In genomic region chr22:38674888-38675287, GRCh38 we compare ENCODE assay signal across 18 cellular contexts. TPM values are rescaled to one million over a fixed set of nuclear protein-coding genes. Genes with fewer than 3 reads are reported as not detected.
DNase-seq lines count a peak whose midpoint lies in the region; ATAC-seq and TF ChIP-seq lines count a peak whose summit lies in the region.
"Had no signal": no experiment of that assay in that cellular context is flagged by ENCODE, and none has a peak within 500 bp of the region (broad histone marks: within the 10 kb centered on the region; RNA-seq: fewer than 3 reads in every experiment).

No MANE protein-coding gene starts in this region.

- no peak for TF ChIP-seq CTCF in progenitor cell of endocrine pancreas (IDR thresholded peaks at IDR 0.05; ENCODE audit: unreplicated experiment)

- ATAC-seq in left ventricle myocardium superior (peak; percentile 28), Right ventricle myocardium inferior (no peak), HG03342 (IDR thresholded peaks at IDR 0.05; ENCODE audit: unreplicated experiment) (no peak)

- H3K4me3 Mint-ChIP-seq in progenitor cell of endocrine pancreas (ENCODE audit: low read depth): no peak overlapping the region
- H3K4me3 Mint-ChIP-seq: CD4-positive, alpha-beta T cell; HFFc6; IgD-negative memory B cell had no signal

- H3K9me3 Mint-ChIP-seq in progenitor cell of endocrine pancreas (ENCODE audit: low read depth): no peaks in the 10 kb centered on the region
- H3K9me3 Mint-ChIP-seq: CD4-positive, alpha-beta T cell; HFFc6; IgD-negative memory B cell had no signal

- H3K27me3 Mint-ChIP-seq in progenitor cell of endocrine pancreas: no peaks in the 10 kb centered on the region
- H3K27me3 Mint-ChIP-seq: CD4-positive, alpha-beta T cell; IgD-negative memory B cell had no signal

- intact Hi-C loops in left ventricle myocardium superior (cut with micrococcal nuclease): no loop called here
- intact Hi-C loops in Right ventricle myocardium inferior (cut with DNase I): no loop called here

- no peaks in the 10 kb centered on the region for H3K4me1 Mint-ChIP-seq in progenitor cell of endocrine pancreas (ENCODE audit: low read depth)
- H3K4me1 Mint-ChIP-seq: IgD-negative memory B cell had no signal

- no peak overlapping the region for H3K27ac Mint-ChIP-seq in progenitor cell of endocrine pancreas
- H3K27ac Mint-ChIP-seq: CD4-positive, alpha-beta T cell; HFFc6; IgD-negative memory B cell had no signal

- DNase-seq in left ventricle myocardium superior: no peak
- DNase-seq in Right ventricle myocardium inferior (ENCODE audit: missing footprints): no peak
- DNase-seq in anterior cingulate cortex (lab: John Stamatoyannopoulos, UW): peak in 38 of 58 donors; percentile 11 to 67 (median 31)
- peak; percentile 79 for DNase-seq in medulla oblongata (ENCODE audit: extremely low spot score)
- no peak for DNase-seq in progenitor cell of endocrine pancreas (ENCODE audit: low spot score, unreplicated experiment)
- DNase-seq in HuH-7.5 (ENCODE audit: low spot score): no peak
- no peak for DNase-seq in HT-29 (ENCODE audit: low spot score)
- DNase-seq: AML-193; CD4-positive, alpha-beta T cell; DMS79 treated with DMSO at 0.1 percent for 48 hours; GDM1; HFFc6; NCI-H146; NCI-H345; NCI-H526 treated with DMSO at 0.1 percent for 48 hours; RPMI8226 had no signal

- H3K36me3 Mint-ChIP-seq in progenitor cell of endocrine pancreas (ENCODE audit: insufficient read depth): peaks cover 21% of the 10 kb centered on the region

RNA-seq across cellular contexts. Expression of gene TOMM22, which starts 6.9 kb away (rescaled TPM):
- 65.5 TPM for total RNA-seq in left ventricle myocardium superior
- total RNA-seq in Right ventricle myocardium inferior: 66.3 TPM
- total RNA-seq in progenitor cell of endocrine pancreas: 68.7 and 76.5 TPM in 2 replicates
- total RNA-seq in HT-29 (2014; rRNA removed; shearing (Covaris generic)): 46.4 and 46.5 TPM in 2 replicates

RNA-seq across cellular contexts. Expression of gene CBY1, which starts 18.4 kb away (rescaled TPM):
- total RNA-seq in left ventricle myocardium superior: 32.6 TPM
- total RNA-seq in Right ventricle myocardium inferior: 32.9 TPM
- 46.1 and 50.5 TPM in 2 replicates for total RNA-seq in progenitor cell of endocrine pancreas
- total RNA-seq in HT-29 (2014; rRNA removed; shearing (Covaris generic)): 7.3 and 10.5 TPM in 2 replicates

RNA-seq across cellular contexts. Expression of gene FAM227A, which starts 18.7 kb away (rescaled TPM):
- total RNA-seq in left ventricle myocardium superior: 0.20 TPM
- 0.27 TPM for total RNA-seq in Right ventricle myocardium inferior
- 18.3 and 18.6 TPM in 2 replicates for total RNA-seq in progenitor cell of endocrine pancreas
- total RNA-seq in HT-29 (2014; rRNA removed; shearing (Covaris generic)): 1.5 and 2.7 TPM in 2 replicates

RNA-seq across cellular contexts. Expression of gene JOSD1, which starts 25.9 kb away (rescaled TPM):
- total RNA-seq in left ventricle myocardium superior (17.8 TPM), Right ventricle myocardium inferior (17.5 TPM), progenitor cell of endocrine pancreas (40.6 and 46.3 TPM in 2 replicates)
- 60.5 and 79.2 TPM in 2 replicates for total RNA-seq in HT-29 (2014; rRNA removed; shearing (Covaris generic))

RNA-seq across cellular contexts. Expression of gene GTPBP1, which starts 30.9 kb away (rescaled TPM):
- 36.5 TPM for total RNA-seq in left ventricle myocardium superior
- 26.8 TPM for total RNA-seq in Right ventricle myocardium inferior
- 64.0 and 64.9 TPM in 2 replicates for total RNA-seq in progenitor cell of endocrine pancreas
- 53.8 and 54.9 TPM in 2 replicates for total RNA-seq in HT-29 (2014; rRNA removed; shearing (Covaris generic))

Comparison
In these comparisons a context has a peak if more than half of its experiments do, and no peak if none do; other contexts are left out.
1. DNase-seq: peak in anterior cingulate cortex (38 of 58) and medulla oblongata (single experiment); none in left ventricle myocardium superior (single experiment), Right ventricle myocardium inferior (single experiment), progenitor cell of endocrine pancreas (single experiment), HuH-7.5 (single experiment) and HT-29 (single experiment).